In the genomic region with DNA sequence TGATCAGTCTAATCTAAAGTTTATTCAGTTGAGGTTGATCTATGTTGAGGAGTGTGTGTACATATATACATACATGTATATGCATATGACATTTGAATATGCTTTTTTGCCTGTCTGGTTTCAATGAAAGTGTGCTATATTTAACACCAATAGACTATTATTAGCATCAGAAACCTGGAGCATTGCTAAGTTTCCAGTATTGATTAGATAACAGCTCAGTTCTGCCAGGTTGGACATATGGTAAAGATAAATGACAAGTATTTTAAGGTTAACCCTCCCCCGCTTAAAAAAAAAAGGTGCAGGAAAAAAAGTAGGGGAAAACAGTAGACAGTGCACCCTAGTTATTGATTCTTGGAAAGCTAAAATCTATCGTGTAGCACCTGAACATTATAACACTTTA, we compare ENCODE assay signal across 2 cellular contexts.
TF ChIP-seq lines count a peak whose summit lies in the region.

No MANE protein-coding gene starts in this region.

TF ChIP-seq in IMR-90, 13 proteins besides CTCF, POLR2A, EP300 and RAD21:
- TF ChIP-seq, protein P1, sequence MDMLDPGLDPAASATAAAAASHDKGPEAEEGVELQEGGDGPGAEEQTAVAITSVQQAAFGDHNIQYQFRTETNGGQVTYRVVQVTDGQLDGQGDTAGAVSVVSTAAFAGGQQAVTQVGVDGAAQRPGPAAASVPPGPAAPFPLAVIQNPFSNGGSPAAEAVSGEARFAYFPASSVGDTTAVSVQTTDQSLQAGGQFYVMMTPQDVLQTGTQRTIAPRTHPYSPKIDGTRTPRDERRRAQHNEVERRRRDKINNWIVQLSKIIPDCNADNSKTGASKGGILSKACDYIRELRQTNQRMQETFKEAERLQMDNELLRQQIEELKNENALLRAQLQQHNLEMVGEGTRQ (IDR thresholded peaks at IDR 0.05; ENCODE audit: low read depth, low read length) = no peak
- TF ChIP-seq FOS (IDR thresholded peaks at IDR 0.05; ENCODE audit: low read depth, low read length) = no peak
- no peak for TF ChIP-seq NFE2L2 (IDR thresholded peaks at IDR 0.05; ENCODE audit: low read depth, low read length)
- TF ChIP-seq MAZ (IDR thresholded peaks at IDR 0.05; ENCODE audit: borderline replicate concordance, low read depth, low read length) = no peak
- TF ChIP-seq MAFK (IDR thresholded peaks at IDR 0.05; ENCODE audit: low read depth, low read length) = no peak
- TF ChIP-seq RCOR1 (IDR thresholded peaks at IDR 0.05; ENCODE audit: insufficient replicate concordance, low read length) = no peak
- TF ChIP-seq SMC3 (IDR thresholded peaks at IDR 0.05; ENCODE audit: low read depth, low read length) = no peak
- no peak for TF ChIP-seq CHD1 (IDR thresholded peaks at IDR 0.05; ENCODE audit: low read depth, low read length)
- no peak for TF ChIP-seq CEBPB (IDR thresholded peaks at IDR 0.05; ENCODE audit: low read depth, low read length)
- TF ChIP-seq, protein P2, sequence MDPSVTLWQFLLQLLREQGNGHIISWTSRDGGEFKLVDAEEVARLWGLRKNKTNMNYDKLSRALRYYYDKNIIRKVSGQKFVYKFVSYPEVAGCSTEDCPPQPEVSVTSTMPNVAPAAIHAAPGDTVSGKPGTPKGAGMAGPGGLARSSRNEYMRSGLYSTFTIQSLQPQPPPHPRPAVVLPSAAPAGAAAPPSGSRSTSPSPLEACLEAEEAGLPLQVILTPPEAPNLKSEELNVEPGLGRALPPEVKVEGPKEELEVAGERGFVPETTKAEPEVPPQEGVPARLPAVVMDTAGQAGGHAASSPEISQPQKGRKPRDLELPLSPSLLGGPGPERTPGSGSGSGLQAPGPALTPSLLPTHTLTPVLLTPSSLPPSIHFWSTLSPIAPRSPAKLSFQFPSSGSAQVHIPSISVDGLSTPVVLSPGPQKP (IDR thresholded peaks at IDR 0.05; ENCODE audit: borderline replicate concordance, low read depth, low read length) = no peak
- no peak for TF ChIP-seq MXI1 (IDR thresholded peaks at IDR 0.05; ENCODE audit: borderline replicate concordance, low read depth, low read length)
- no peak for TF ChIP-seq BHLHE40 (IDR thresholded peaks at IDR 0.05; ENCODE audit: low read depth, low read length)
- TF ChIP-seq RFX5 (IDR thresholded peaks at IDR 0.05; ENCODE audit: low read depth, low read length) = no peak

TF ChIP-seq in endothelial cell of umbilical vein, 7 proteins besides CTCF, POLR2A, EP300 and RAD21:
- TF ChIP-seq JUN (IDR thresholded peaks at IDR 0.05; ENCODE audit: borderline replicate concordance, insufficient read depth, insufficient read length, low read depth) (no peak), GATA2 (IDR thresholded peaks at IDR 0.05; ENCODE audit: insufficient read depth, insufficient read length, low read depth, low read length) (no peak), FOS (IDR thresholded peaks at IDR 0.05; ENCODE audit: borderline replicate concordance, insufficient read depth, low read length) (no peak), POLR2AphosphoS5 (IDR thresholded peaks at IDR 0.05; ENCODE audit: insufficient read depth, low read depth, low read length) (no peak), MYC (IDR thresholded peaks at IDR 0.05; ENCODE audit: low read depth, low read length) (no peak), EZH2 (IDR thresholded peaks at IDR 0.05; ENCODE audit: borderline replicate concordance, low read depth, low read length, severe bottlenecking) (no peak)
- TF ChIP-seq, protein P3, sequence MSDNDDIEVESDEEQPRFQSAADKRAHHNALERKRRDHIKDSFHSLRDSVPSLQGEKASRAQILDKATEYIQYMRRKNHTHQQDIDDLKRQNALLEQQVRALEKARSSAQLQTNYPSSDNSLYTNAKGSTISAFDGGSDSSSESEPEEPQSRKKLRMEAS (IDR thresholded peaks at IDR 0.05; ENCODE audit: insufficient read depth, insufficient read length) = no peak
TF ChIP-seq in endothelial cell of umbilical vein: peak in this region for 0.
